1 cellular context compared by ENCODE assay signal in the genomic region with DNA sequence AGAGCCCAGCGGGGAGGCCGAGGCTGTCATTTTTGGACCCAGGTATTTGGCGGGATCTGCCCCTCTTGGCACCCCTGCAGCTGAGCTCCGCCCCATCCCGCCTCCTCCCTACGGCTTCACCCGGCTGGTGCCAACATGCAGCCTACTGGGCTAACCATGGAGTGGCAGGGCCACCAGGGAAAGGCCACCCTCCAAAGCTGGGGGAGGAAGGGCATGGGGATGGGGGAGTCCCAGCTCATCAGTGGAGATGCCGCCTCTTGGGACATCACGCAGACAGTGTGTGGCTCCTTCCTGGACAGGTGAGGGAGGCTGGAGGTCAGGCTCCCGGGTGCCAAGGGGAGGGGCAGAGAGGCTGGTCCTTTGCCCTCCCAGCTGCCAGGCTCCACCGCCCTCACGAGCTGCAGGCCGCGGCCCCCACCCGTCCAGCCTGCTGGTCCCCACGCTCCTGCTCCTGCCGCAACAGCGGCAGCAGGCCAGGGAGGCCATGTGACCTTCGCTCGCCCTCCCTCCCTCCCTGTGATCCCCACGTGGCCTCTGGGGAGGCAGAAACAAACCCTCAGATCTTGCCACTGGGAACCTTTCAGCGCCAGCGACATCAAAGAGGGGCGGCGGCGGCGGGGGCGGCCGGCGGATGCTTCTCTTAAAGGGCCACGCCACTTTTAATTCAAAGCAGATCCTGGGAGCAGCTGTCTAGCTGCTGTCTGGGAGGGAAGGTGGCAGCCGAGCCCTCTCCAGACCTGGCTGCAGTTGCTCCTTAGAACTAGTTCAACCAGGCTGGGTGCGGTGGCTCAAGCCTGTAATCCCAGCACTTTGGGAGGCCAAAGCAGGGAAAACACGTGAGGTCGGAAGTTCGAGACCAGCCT.
TF ChIP-seq lines count a peak whose summit lies in the region.

No MANE protein-coding gene starts in this region.

TF ChIP-seq in HepG2, 621 proteins besides CTCF, POLR2A, EP300 and RAD21 (continued from another document and continues in another):
- TF ChIP-seq RARG (CRISPR knock-in tag; IDR thresholded peaks at IDR 0.05; ENCODE audit: low read depth): no peak
- 0 out of 2 replicates have a peak, but pooled peaks have one; percentile 38 for TF ChIP-seq ZNF337 (CRISPR knock-in tag; IDR thresholded peaks at IDR 0.05; ENCODE audit: borderline replicate concordance, low read depth)
- peak; percentile 86; the same call in 1 of the 2 replicates for TF ChIP-seq KLF15 (CRISPR knock-in tag; IDR thresholded peaks at IDR 0.05; ENCODE audit: borderline replicate concordance)
- TF ChIP-seq, protein P1, sequence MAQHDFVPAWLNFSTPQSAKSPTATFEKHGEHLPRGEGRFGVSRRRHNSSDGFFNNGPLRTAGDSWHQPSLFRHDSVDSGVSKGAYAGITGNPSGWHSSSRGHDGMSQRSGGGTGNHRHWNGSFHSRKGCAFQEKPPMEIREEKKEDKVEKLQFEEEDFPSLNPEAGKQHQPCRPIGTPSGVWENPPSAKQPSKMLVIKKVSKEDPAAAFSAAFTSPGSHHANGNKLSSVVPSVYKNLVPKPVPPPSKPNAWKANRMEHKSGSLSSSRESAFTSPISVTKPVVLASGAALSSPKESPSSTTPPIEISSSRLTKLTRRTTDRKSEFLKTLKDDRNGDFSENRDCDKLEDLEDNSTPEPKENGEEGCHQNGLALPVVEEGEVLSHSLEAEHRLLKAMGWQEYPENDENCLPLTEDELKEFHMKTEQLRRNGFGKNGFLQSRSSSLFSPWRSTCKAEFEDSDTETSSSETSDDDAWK (CRISPR knock-in tag; IDR thresholded peaks at IDR 0.05): no peak
- TF ChIP-seq KMT2A (CRISPR knock-in tag; IDR thresholded peaks at IDR 0.05): peak; percentile 80
- no peak; the same call in 1 of the 2 replicates for TF ChIP-seq ZNF234 (CRISPR knock-in tag; conservative IDR thresholded peaks at IDR 0.05)
- peak; percentile 90 for TF ChIP-seq ZNF367 (CRISPR knock-in tag; IDR thresholded peaks at IDR 0.05; ENCODE audit: borderline replicate concordance)
- TF ChIP-seq TARDBP (CRISPR knock-in tag; IDR thresholded peaks at IDR 0.05): peak; percentile 96
- TF ChIP-seq, protein P2, sequence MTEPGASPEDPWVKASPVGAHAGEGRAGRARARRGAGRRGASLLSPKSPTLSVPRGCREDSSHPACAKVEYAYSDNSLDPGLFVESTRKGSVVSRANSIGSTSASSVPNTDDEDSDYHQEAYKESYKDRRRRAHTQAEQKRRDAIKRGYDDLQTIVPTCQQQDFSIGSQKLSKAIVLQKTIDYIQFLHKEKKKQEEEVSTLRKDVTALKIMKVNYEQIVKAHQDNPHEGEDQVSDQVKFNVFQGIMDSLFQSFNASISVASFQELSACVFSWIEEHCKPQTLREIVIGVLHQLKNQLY (CRISPR knock-in tag; IDR thresholded peaks at IDR 0.05): peak; percentile 99
- TF ChIP-seq HIVEP1 (CRISPR knock-in tag; IDR thresholded peaks at IDR 0.05): peak; percentile 95
- TF ChIP-seq MAF1 (CRISPR knock-in tag; IDR thresholded peaks at IDR 0.05; ENCODE audit: borderline replicate concordance): peak; percentile 89; the same call in 1 of the 2 replicates
- TF ChIP-seq, protein P3, sequence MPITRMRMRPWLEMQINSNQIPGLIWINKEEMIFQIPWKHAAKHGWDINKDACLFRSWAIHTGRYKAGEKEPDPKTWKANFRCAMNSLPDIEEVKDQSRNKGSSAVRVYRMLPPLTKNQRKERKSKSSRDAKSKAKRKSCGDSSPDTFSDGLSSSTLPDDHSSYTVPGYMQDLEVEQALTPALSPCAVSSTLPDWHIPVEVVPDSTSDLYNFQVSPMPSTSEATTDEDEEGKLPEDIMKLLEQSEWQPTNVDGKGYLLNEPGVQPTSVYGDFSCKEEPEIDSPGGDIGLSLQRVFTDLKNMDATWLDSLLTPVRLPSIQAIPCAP (CRISPR knock-in tag; IDR thresholded peaks at IDR 0.05; ENCODE audit: low read depth): no peak
- peak; percentile 92 for TF ChIP-seq TAF1 (CRISPR knock-in tag; IDR thresholded peaks at IDR 0.05)
- peak; percentile 93 for TF ChIP-seq ERF (CRISPR knock-in tag; IDR thresholded peaks at IDR 0.05)
- peak; percentile 58; the same call in 1 of the 2 replicates for TF ChIP-seq ZNF773 (CRISPR knock-in tag; IDR thresholded peaks at IDR 0.05; ENCODE audit: borderline replicate concordance)
- no peak for TF ChIP-seq ZNF180 (CRISPR knock-in tag; IDR thresholded peaks at IDR 0.05; ENCODE audit: borderline replicate concordance, low read depth)
- peak; percentile 94 for TF ChIP-seq ISL2 (CRISPR knock-in tag; IDR thresholded peaks at IDR 0.05)
- TF ChIP-seq, protein P4, sequence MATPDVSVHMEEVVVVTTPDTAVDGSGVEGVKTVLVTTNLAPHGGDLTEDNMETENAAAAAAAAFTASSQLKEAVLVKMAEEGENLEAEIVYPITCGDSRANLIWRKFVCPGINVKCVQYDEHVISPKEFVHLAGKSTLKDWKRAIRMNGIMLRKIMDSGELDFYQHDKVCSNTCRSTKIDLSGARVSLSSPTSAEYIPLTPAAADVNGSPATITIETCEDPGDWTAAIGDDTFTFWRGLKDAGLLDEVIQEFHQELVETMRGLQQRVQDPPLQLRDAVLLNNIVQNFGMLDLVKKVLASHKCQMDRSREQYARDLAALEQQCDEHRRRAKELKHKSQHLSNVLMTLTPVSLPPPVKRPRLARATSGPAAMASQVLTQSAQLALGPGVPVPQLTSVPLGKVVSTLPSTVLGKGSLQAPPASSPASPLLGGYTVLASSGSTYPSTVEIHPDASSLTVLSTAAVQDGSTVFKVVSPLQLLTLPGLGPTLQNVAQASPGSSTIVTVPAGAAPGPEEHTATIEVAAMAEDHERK (CRISPR knock-in tag; IDR thresholded peaks at IDR 0.05; ENCODE audit: low read depth): 0 out of 2 replicates have a peak, but pooled peaks have one; percentile 43
- TF ChIP-seq PCBP2 (optimal IDR thresholded peaks at IDR 0.05; ENCODE audit: low read depth, low read length, poor library complexity, severe bottlenecking): no peak
- TF ChIP-seq ATF7 (IDR thresholded peaks at IDR 0.05): no peak
- TF ChIP-seq ATF7 (CRISPR knock-in tag; IDR thresholded peaks at IDR 0.05): peak; percentile 55; the same call in 1 of the 2 replicates
- peak; percentile 93 for TF ChIP-seq ARNT2 (CRISPR knock-in tag; IDR thresholded peaks at IDR 0.05; ENCODE audit: low read depth)
- TF ChIP-seq, protein P5, sequence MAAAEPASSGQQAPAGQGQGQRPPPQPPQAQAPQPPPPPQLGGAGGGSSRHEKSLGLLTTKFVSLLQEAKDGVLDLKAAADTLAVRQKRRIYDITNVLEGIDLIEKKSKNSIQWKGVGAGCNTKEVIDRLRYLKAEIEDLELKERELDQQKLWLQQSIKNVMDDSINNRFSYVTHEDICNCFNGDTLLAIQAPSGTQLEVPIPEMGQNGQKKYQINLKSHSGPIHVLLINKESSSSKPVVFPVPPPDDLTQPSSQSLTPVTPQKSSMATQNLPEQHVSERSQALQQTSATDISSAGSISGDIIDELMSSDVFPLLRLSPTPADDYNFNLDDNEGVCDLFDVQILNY (CRISPR knock-in tag; conservative IDR thresholded peaks at IDR 0.05): peak; percentile 57
- TF ChIP-seq NR2C2 (CRISPR knock-in tag; IDR thresholded peaks at IDR 0.05; ENCODE audit: borderline replicate concordance): peak; percentile 86
- TF ChIP-seq, protein P6, sequence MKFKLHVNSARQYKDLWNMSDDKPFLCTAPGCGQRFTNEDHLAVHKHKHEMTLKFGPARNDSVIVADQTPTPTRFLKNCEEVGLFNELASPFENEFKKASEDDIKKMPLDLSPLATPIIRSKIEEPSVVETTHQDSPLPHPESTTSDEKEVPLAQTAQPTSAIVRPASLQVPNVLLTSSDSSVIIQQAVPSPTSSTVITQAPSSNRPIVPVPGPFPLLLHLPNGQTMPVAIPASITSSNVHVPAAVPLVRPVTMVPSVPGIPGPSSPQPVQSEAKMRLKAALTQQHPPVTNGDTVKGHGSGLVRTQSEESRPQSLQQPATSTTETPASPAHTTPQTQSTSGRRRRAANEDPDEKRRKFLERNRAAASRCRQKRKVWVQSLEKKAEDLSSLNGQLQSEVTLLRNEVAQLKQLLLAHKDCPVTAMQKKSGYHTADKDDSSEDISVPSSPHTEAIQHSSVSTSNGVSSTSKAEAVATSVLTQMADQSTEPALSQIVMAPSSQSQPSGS (CRISPR knock-in tag; IDR thresholded peaks at IDR 0.05): peak; percentile 81
- peak; percentile 83 for TF ChIP-seq RBM39 (IDR thresholded peaks at IDR 0.05; ENCODE audit: low read depth, low read length, poor library complexity, severe bottlenecking)
- TF ChIP-seq ZNF589 (CRISPR knock-in tag; conservative IDR thresholded peaks at IDR 0.05): peak; percentile 88; the same call in 1 of the 2 replicates
- no peak for TF ChIP-seq NFE2L1 (CRISPR knock-in tag; IDR thresholded peaks at IDR 0.05; ENCODE audit: borderline replicate concordance)
- no peak; the same call in 1 of the 2 replicates for TF ChIP-seq CENPT (CRISPR knock-in tag; IDR thresholded peaks at IDR 0.05; ENCODE audit: low read depth)
- no peak for TF ChIP-seq XRCC5 (optimal IDR thresholded peaks at IDR 0.05; ENCODE audit: low read length)
- TF ChIP-seq HNRNPH1 (optimal IDR thresholded peaks at IDR 0.05; ENCODE audit: low read depth, low read length): peak; percentile 32
- peak; percentile 86 for TF ChIP-seq ZNF781 (CRISPR knock-in tag; IDR thresholded peaks at IDR 0.05; ENCODE audit: borderline replicate concordance, not compliant biosample characterization)
- TF ChIP-seq, protein P7, sequence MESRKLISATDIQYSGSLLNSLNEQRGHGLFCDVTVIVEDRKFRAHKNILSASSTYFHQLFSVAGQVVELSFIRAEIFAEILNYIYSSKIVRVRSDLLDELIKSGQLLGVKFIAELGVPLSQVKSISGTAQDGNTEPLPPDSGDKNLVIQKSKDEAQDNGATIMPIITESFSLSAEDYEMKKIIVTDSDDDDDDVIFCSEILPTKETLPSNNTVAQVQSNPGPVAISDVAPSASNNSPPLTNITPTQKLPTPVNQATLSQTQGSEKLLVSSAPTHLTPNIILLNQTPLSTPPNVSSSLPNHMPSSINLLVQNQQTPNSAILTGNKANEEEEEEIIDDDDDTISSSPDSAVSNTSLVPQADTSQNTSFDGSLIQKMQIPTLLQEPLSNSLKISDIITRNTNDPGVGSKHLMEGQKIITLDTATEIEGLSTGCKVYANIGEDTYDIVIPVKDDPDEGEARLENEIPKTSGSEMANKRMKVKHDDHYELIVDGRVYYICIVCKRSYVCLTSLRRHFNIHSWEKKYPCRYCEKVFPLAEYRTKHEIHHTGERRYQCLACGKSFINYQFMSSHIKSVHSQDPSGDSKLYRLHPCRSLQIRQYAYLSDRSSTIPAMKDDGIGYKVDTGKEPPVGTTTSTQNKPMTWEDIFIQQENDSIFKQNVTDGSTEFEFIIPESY (CRISPR knock-in tag; IDR thresholded peaks at IDR 0.05): peak; percentile 61; the same call in 1 of the 2 replicates
- TF ChIP-seq ZNF562 (CRISPR knock-in tag; IDR thresholded peaks at IDR 0.05; ENCODE audit: borderline replicate concordance): no peak
- no peak for TF ChIP-seq PLRG1 (conservative IDR thresholded peaks at IDR 0.05)
- TF ChIP-seq NR1H2 (CRISPR knock-in tag; IDR thresholded peaks at IDR 0.05; ENCODE audit: borderline replicate concordance, low read depth): peak; percentile 71; the same call in 1 of the 2 replicates
- peak; percentile 88; the same call in 1 of the 2 replicates for TF ChIP-seq TBP (CRISPR knock-in tag; IDR thresholded peaks at IDR 0.05)
- peak; percentile 79; the same call in 1 of the 2 replicates for TF ChIP-seq BORCS8-MEF2B (CRISPR knock-in tag; IDR thresholded peaks at IDR 0.05)
- TF ChIP-seq RARA (CRISPR knock-in tag; IDR thresholded peaks at IDR 0.05): peak; percentile 94
- TF ChIP-seq, protein P8, sequence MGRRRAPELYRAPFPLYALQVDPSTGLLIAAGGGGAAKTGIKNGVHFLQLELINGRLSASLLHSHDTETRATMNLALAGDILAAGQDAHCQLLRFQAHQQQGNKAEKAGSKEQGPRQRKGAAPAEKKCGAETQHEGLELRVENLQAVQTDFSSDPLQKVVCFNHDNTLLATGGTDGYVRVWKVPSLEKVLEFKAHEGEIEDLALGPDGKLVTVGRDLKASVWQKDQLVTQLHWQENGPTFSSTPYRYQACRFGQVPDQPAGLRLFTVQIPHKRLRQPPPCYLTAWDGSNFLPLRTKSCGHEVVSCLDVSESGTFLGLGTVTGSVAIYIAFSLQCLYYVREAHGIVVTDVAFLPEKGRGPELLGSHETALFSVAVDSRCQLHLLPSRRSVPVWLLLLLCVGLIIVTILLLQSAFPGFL (CRISPR knock-in tag; IDR thresholded peaks at IDR 0.05): no peak
- TF ChIP-seq REXO4 (CRISPR knock-in tag; IDR thresholded peaks at IDR 0.05; ENCODE audit: borderline replicate concordance): no peak
- TF ChIP-seq TCF7L2 (IDR thresholded peaks at IDR 0.05; ENCODE audit: low read depth, low read length): peak; percentile 75
- no peak for TF ChIP-seq FOXM1 (CRISPR knock-in tag; IDR thresholded peaks at IDR 0.05)
- TF ChIP-seq ZNF670 (CRISPR knock-in tag; IDR thresholded peaks at IDR 0.05; ENCODE audit: borderline replicate concordance): peak; percentile 68
- peak; percentile 84 for TF ChIP-seq ZNF205 (CRISPR knock-in tag; IDR thresholded peaks at IDR 0.05)
- peak; percentile 95 for TF ChIP-seq MEF2D (CRISPR knock-in tag; IDR thresholded peaks at IDR 0.05)
- peak; percentile 99 for TF ChIP-seq MYC (CRISPR knock-in tag; IDR thresholded peaks at IDR 0.05; ENCODE audit: borderline replicate concordance)
- no peak; the same call in 1 of the 2 replicates for TF ChIP-seq ELF4 (CRISPR knock-in tag; IDR thresholded peaks at IDR 0.05; ENCODE audit: borderline replicate concordance)
- TF ChIP-seq TOPORS (CRISPR knock-in tag; IDR thresholded peaks at IDR 0.05): peak; percentile 73; the same call in 1 of the 2 replicates
- peak; percentile 89 for TF ChIP-seq FOXO1 (CRISPR knock-in tag; IDR thresholded peaks at IDR 0.05)
- TF ChIP-seq, protein P9, sequence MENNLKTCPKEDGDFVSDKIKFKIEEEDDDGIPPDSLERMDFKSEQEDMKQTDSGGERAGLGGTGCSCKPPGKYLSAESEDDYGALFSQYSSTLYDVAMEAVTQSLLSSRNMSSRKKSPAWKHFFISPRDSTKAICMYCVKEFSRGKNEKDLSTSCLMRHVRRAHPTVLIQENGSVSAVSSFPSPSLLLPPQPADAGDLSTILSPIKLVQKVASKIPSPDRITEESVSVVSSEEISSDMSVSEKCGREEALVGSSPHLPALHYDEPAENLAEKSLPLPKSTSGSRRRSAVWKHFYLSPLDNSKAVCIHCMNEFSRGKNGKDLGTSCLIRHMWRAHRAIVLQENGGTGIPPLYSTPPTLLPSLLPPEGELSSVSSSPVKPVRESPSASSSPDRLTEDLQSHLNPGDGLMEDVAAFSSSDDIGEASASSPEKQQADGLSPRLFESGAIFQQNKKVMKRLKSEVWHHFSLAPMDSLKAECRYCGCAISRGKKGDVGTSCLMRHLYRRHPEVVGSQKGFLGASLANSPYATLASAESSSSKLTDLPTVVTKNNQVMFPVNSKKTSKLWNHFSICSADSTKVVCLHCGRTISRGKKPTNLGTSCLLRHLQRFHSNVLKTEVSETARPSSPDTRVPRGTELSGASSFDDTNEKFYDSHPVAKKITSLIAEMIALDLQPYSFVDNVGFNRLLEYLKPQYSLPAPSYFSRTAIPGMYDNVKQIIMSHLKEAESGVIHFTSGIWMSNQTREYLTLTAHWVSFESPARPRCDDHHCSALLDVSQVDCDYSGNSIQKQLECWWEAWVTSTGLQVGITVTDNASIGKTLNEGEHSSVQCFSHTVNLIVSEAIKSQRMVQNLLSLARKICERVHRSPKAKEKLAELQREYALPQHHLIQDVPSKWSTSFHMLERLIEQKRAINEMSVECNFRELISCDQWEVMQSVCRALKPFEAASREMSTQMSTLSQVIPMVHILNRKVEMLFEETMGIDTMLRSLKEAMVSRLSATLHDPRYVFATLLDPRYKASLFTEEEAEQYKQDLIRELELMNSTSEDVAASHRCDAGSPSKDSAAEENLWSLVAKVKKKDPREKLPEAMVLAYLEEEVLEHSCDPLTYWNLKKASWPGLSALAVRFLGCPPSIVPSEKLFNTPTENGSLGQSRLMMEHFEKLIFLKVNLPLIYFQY (CRISPR knock-in tag; IDR thresholded peaks at IDR 0.05; ENCODE audit: borderline replicate concordance): 0 out of 2 replicates have a peak, but pooled peaks have one; percentile 38
